Comparison of ENCODE assay signal across 17 cellular contexts in the genomic region with DNA sequence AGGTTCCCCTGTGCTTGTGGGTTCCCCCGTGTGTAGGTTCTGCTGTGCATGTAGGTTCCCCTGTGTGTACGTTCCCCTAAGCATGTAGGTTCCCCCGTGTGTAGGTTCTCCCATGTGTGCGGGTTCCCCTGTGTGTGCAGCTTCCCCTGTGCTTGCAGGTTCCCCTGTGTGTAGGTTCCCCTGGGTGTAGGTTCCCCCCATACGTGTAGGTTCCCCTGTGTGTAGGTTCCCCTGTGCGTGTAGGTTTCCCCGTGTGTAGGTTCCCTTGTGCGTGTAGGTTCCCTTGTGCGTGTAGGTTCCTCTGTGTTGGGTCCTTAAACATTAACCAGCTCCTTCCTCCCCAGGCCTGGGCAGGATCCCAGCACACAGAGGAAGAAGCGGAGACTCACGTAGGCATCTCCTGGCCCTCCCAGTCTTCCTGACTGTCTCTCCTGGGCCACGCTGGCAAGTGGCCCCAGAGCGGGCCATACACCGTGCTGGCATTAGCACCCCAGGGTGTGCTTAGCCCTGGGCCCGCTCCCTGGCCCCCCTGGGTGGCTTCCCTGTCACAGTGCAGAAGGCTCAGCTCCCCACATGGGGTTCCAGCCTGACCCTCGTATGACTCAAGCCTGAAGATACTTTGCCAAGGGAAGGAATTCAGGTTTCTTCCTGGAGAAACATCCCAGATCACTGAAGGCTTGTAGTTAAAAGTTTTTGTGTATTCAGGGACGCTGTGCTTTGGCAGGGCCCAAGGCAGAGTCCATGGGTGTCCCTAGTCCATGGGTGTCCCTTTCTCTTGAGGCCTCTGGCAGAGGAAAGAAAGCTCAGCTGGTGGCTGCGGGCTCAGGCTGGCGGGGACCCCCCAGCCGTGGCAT. TPM values are rescaled to one million over a fixed set of nuclear protein-coding genes. Genes with fewer than 3 reads are reported as not detected.
A peak's percentile ranks its signal among the peaks of the same experiment; 100 is the strongest.
DNase-seq lines count a peak whose midpoint lies in the region; TF ChIP-seq lines count a peak whose summit lies in the region.
"Had no signal": no experiment of that assay in that cellular context is flagged by ENCODE, and none has a peak within 500 bp of the region (broad histone marks: within the 10 kb centered on the region; RNA-seq: fewer than 3 reads in every experiment).

No MANE protein-coding gene starts in this region.

- no peaks in the 10 kb centered on the region for H3K79me2 ChIP-seq in GM23248 (ENCODE audit: insufficient read depth)

- no peaks in the 10 kb centered on the region for H3K36me3 Mint-ChIP-seq in nephron (ENCODE audit: low read depth)
- H3K36me3 Mint-ChIP-seq: activated naive CD4-positive, alpha-beta T cell treated with anti-CD3 and anti-CD28 coated beads, Interleukin-2, amount 50 U/mL, for 72 hours had no signal

- H3K4me1 ChIP-seq in GM23248 (ENCODE audit: insufficient read depth), result no peaks in the 10 kb centered on the region
- H3K4me1 ChIP-seq in colonic mucosa, result peaks cover 7% of the 10 kb centered on the region
- H3K4me1 ChIP-seq in SJCRH30, result peaks cover 23% of the 10 kb centered on the region

- H3F3A ChIP-seq in GM23248 (ENCODE audit: insufficient read depth), result no peaks in the 10 kb centered on the region

- H3K4me1 Mint-ChIP-seq in nephron, result peaks cover 28% of the 10 kb centered on the region

- no peak overlapping the region for H3K4me3 ChIP-seq in AG04449 (ENCODE audit: low read depth, low read length)
- H3K4me3 ChIP-seq in GM23248, result no peak overlapping the region
- no peak overlapping the region for H3K4me3 ChIP-seq in colonic mucosa
- no peak overlapping the region for H3K4me3 ChIP-seq in SJCRH30

- no peak overlapping the region for H3K4me2 ChIP-seq in GM23248 (ENCODE audit: unreplicated experiment)

- TF ChIP-seq CTCF in AG04449 (IDR thresholded peaks at IDR 0.05; ENCODE audit: insufficient read depth, low read length, missing control alignments) (no peak), colonic mucosa (IDR thresholded peaks at IDR 0.05) (no peak), nephron (IDR thresholded peaks at IDR 0.05; ENCODE audit: unreplicated experiment in 3 of 3) (no peak)

- no peak overlapping the region for H2AFZ ChIP-seq in GM23248

- POLR2A ChIA-PET in AG04449 (lab: Yijun Ruan, JAX), result no interaction called here

- CTCF ChIA-PET in AG04449 (lab: Yijun Ruan, JAX), result no interaction called here

- H3K9me3 ChIP-seq in GM23248 (ENCODE audit: low read depth) (no peaks in the 10 kb centered on the region), colonic mucosa (no peaks in the 10 kb centered on the region), SJCRH30 (replicated peaks) (no peaks in the 10 kb centered on the region)

- no peaks in the 10 kb centered on the region for H3K27me3 Mint-ChIP-seq in nephron (ENCODE audit: low read depth)
- H3K27me3 Mint-ChIP-seq: stimulated activated naive CD8-positive, alpha-beta T cell treated with anti-CD3 and anti-CD28 coated beads, Interleukin-15, amount 100 ng/mL, for 72 hours had no signal

- in situ Hi-C loops in GM23248 (cut with MboI), result no loop called here

- no peaks in the 10 kb centered on the region for H3K27me3 ChIP-seq in GM23248 (replicated peaks; ENCODE audit: insufficient read depth)
- no peaks in the 10 kb centered on the region for H3K27me3 ChIP-seq in colonic mucosa
- no peaks in the 10 kb centered on the region for H3K27me3 ChIP-seq in SJCRH30

- WGBS in GM23248 (ENCODE audit: low coverage in 1 of 2, low lambda C conversion rate in 2 of 2, missing lambda C conversion rate in 2 of 2), 2 experiments, result 84 to 85% methylated on average over 19 to 20 of the region's 20 CpGs

- no peak overlapping the region for H3K4me3 Mint-ChIP-seq in nephron
- H3K4me3 Mint-ChIP-seq: stimulated activated naive CD8-positive, alpha-beta T cell treated with anti-CD3 and anti-CD28 coated beads, Interleukin-15, amount 100 ng/mL, for 72 hours had no signal

- H4K20me1 ChIP-seq in GM23248 (ENCODE audit: insufficient read depth), result no peaks in the 10 kb centered on the region

- DNase-seq in AG04449 (ENCODE audit: low read depth, low spot score), result peak; percentile 12
- peak; percentile 46 for DNase-seq in GM23248
- DNase-seq in colonic mucosa, result no peak
- no peak for DNase-seq in D341Med (ENCODE audit: low spot score)
- DNase-seq in NCI-H1694 treated with DMSO at 0.1 percent for 48 hours (lab: John Stamatoyannopoulos, UW), result no peak
- no peak for DNase-seq in SJCRH30
- DNase-seq in NK-92 (lab: John Stamatoyannopoulos, UW; ENCODE audit: unreplicated experiment), result no peak
- DNase-seq: activated T-cell treated with anti-CD3 and anti-CD28 coated beads, Interleukin-2, amount 50 U/mL, for 1 hour; AML-193; DMS 273 treated with DMSO at 0.1 percent for 48 hours; foreskin melanocyte; NCI-H1436 treated with DMSO at 0.1 percent for 48 hours; NCI-H510A treated with DMSO at 0.1 percent for 48 hours; posterior cingulate gyrus; stimulated activated naive CD8-positive, alpha-beta T cell treated with anti-CD3 and anti-CD28 coated beads, Interleukin-15, amount 100 ng/mL, for 72 hours had no signal

- peak overlapping the region; percentile 44 to 70 (median 68) for H3K27ac Mint-ChIP-seq in nephron

- H3K36me3 ChIP-seq in GM23248 (ENCODE audit: low read depth), result no peaks in the 10 kb centered on the region
- no peaks in the 10 kb centered on the region for H3K36me3 ChIP-seq in colonic mucosa
- H3K36me3 ChIP-seq in SJCRH30, result no peaks in the 10 kb centered on the region

- intact Hi-C loops in colonic mucosa (cut with DNase I), result loop anchor here (10.0 kb wide), 1 partner anchor 53 kb away; no protein-coding TSS in a partner anchor

- H3K9me2 ChIP-seq in GM23248 (ENCODE audit: insufficient read depth), result no peaks in the 10 kb centered on the region

- H3K27ac ChIP-seq in GM23248 (no peak overlapping the region), colonic mucosa (peak overlapping the region; percentile 36), SJCRH30 (no peak overlapping the region)

- H3K9me3 Mint-ChIP-seq in nephron, result no peaks in the 10 kb centered on the region
- H3K9me3 Mint-ChIP-seq: activated naive CD4-positive, alpha-beta T cell treated with anti-CD3 and anti-CD28 coated beads, Interleukin-2, amount 50 U/mL, for 72 hours; stimulated activated naive CD8-positive, alpha-beta T cell treated with anti-CD3 and anti-CD28 coated beads, Interleukin-15, amount 100 ng/mL, for 72 hours had no signal

- no peak overlapping the region for H3K9ac ChIP-seq in GM23248
- H3K9ac ChIP-seq in colonic mucosa (ENCODE audit: low read depth in 2 of 2, low read length in 2 of 2), result no peak overlapping the region

RNA-seq across cellular contexts. Expression of a gene that starts 2.7 kb away (rescaled TPM):
- 10.6 TPM in 2 replicates for total RNA-seq in GM23248 (2014; rRNA removed; shearing (Covaris generic))
- 2.6 and 2.9 TPM in 2 replicates for polyA plus RNA-seq in GM23248 (2016; fragmentation: Nextera tagmentation; extraction: Ambion mirVana)
- total RNA-seq in colonic mucosa, result 100 to 1,000 TPM; 118 to 141 TPM
- total RNA-seq in SJCRH30 (2014; rRNA removed; shearing (Covaris generic)), result 8.6 and 8.8 TPM in 2 replicates

Comparison
In these comparisons a context has a peak if more than half of its experiments do, and no peak if none do; other contexts are left out.
1. DNase-seq: peak in AG04449 (single experiment) and GM23248 (single experiment); none in colonic mucosa (single experiment), D341Med (single experiment), NCI-H1694 treated with DMSO at 0.1 percent for 48 hours (single experiment), SJCRH30 (0 of 2) and NK-92 (single experiment).
2. RNA of a gene that starts 2.7 kb away (total RNA-seq): 118 to 141 TPM in colonic mucosa; 10.6 TPM in GM23248 and 8.6 to 8.8 TPM in SJCRH30; every median in the first group is over 10 times any median in the second.